In the genomic region with DNA sequence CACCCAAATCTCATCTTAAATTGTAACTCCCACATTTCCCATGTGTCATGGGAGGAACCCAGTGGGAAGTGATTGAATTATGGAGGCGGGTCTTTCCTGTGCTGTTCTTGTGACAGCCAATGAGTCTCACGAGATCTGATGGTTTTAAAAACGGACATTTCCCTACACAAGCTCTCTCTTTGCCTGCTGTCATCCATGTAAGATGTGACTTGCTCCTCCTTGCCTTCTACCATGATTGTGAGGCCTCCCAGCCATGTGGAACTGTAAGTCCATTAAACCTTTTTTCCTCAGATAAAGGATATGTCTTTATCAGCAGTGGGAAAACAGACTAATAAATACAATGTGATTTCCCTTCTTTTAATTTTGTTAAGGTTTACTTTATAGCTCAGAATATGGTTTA, we compare ENCODE assay signal across 1 cellular context. TPM values are rescaled to one million over a fixed set of nuclear protein-coding genes. Genes with fewer than 3 reads are reported as not detected.
"Had no signal": no experiment of that assay in that cellular context is flagged by ENCODE, and none has a peak within 500 bp of the region (broad histone marks: within the 10 kb centered on the region; RNA-seq: fewer than 3 reads in every experiment).

No MANE protein-coding gene starts in this region.

RNA-seq across cellular contexts. Expression of a gene that starts 30.1 kb away (rescaled TPM):
- polyA plus RNA-seq: naive thymus-derived CD8-positive, alpha-beta T cell had no signal
